In the genomic region with DNA sequence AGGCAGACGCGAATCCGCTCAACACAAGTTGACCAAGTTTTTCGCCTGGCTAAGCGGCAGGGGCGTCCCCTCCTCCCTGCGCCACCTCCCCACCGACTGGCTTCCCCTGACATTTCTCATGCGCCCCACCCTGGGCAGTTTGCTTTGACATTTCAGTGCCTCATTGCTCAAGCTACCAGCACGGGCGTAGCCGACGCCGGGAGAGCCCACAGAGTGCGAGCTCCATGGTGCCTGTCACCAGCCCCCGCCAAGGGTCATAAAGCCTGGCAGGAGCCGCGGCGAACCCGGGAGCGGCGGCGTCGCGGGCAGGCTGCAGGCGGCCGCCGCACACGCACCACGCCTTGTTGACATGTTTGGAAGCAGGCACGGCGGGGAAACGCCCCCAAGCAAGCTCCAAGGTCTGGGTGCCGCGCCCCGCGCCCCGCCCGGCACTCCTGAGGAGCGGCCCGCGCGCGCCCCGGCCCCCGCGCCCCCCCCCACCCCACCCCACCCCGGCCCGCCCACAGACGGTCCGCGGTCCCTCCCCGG, we compare ENCODE assay signal across 7 cellular contexts. TPM values are rescaled to one million over a fixed set of nuclear protein-coding genes. Genes with fewer than 3 reads are reported as not detected.
DNase-seq lines count a peak whose midpoint lies in the region; ATAC-seq, FAIRE-seq and TF ChIP-seq lines count a peak whose summit lies in the region.

No MANE protein-coding gene starts in this region.

- dilution Hi-C loops in mammary epithelial cell (cut with HindIII; ENCODE audit: low sequenced_read_pairs): no loop called here

- intact Hi-C loops in mammary epithelial cell (cut with micrococcal nuclease): loop anchor here (1.0 to 10.0 kb wide), 3 partner anchors 301 to 538 kb away; a partner anchor contains a TSS

- peak; percentile 57 for ATAC-seq in HG02798 (IDR thresholded peaks at IDR 0.05; ENCODE audit: poor library complexity, unreplicated experiment)

- H3K4me2 ChIP-seq in mammary epithelial cell (ENCODE audit: insufficient read depth, low read depth, low read length): peak overlapping the region; percentile 95

- H3K27me3 ChIP-seq in WERI-Rb-1 (ENCODE audit: insufficient read depth, low read depth, severe bottlenecking): no peaks in the 10 kb centered on the region
- H3K27me3 ChIP-seq in mammary epithelial cell (ENCODE audit: insufficient read depth, low read length): no peaks in the 10 kb centered on the region

- H3K9ac ChIP-seq in mammary epithelial cell (ENCODE audit: insufficient read depth, low read length): peak overlapping the region; percentile 84

- H3K4me1 ChIP-seq in mammary epithelial cell (ENCODE audit: insufficient read depth, low read length): peaks cover 22% of the 10 kb centered on the region

- peak overlapping the region; percentile 76 for H3K4me3 ChIP-seq in WERI-Rb-1 (ENCODE audit: low read depth, low read length)
- H3K4me3 ChIP-seq in mammary epithelial cell (replicated peaks in 1 of 3; ENCODE audit: insufficient read depth in 1 of 3, low read depth in 2 of 3, low read length in 3 of 3): peak overlapping the region; percentile 81 to 89 (median 83)

- TF ChIP-seq CTCF in WERI-Rb-1 (IDR thresholded peaks at IDR 0.05; ENCODE audit: low read depth, low read length) (no peak), mammary epithelial cell (conservative IDR thresholded peaks at IDR 0.05 in 1 of 2, IDR thresholded peaks at IDR 0.05 in 1 of 2; ENCODE audit: extremely low read depth in 1 of 2, insufficient read depth in 1 of 2, low read depth in 1 of 2, low read length in 2 of 2) (peak in 1 of 2 donors; percentile 4)

- DNase-seq in GM18507 (ENCODE audit: extremely low spot score, insufficient read length, low read depth): peak; percentile 26
- DNase-seq in NCI-H1417 treated with DMSO at 0.1 percent for 48 hours (lab: John Stamatoyannopoulos, UW): peak; percentile 45
- peak; percentile 41 for DNase-seq in WERI-Rb-1
- peak; percentile 75 for DNase-seq in mammary epithelial cell
- peak; percentile 71 for DNase-seq in iris pigment epithelial cell (ENCODE audit: low read depth)
- DNase-seq in stimulated activated CD4-positive, alpha-beta T cell treated with anti-CD3 and anti-CD28 coated beads, Interleukin-12 subunit alpha, Interleukin-12 subunit beta, amount 100 ng/mL, for 48 hours (ENCODE audit: low read depth in 2 of 3, low spot score in 1 of 3): peak; percentile 50 to 57 (median 52)

- H3K79me2 ChIP-seq in mammary epithelial cell (ENCODE audit: insufficient read depth, low read length): peaks cover 53% of the 10 kb centered on the region

- H3K36me3 ChIP-seq in WERI-Rb-1 (no peaks in the 10 kb centered on the region), mammary epithelial cell (ENCODE audit: insufficient read depth, low read length) (no peaks in the 10 kb centered on the region)

- H4K20me1 ChIP-seq in mammary epithelial cell (ENCODE audit: insufficient read depth, low read length): no peaks in the 10 kb centered on the region

- peak overlapping the region; percentile 91 for H2AFZ ChIP-seq in mammary epithelial cell (ENCODE audit: low read depth, low read length)

- in situ Hi-C loops in mammary epithelial cell (cut with MboI; ENCODE audit: low sequenced_read_pairs in 2 of 2): no loop called here

- H3K9me3 ChIP-seq in WERI-Rb-1 (ENCODE audit: severe bottlenecking) (no peaks in the 10 kb centered on the region), mammary epithelial cell (replicated peaks; ENCODE audit: insufficient read depth, low read length) (no peaks in the 10 kb centered on the region)

- H3K27ac ChIP-seq in WERI-Rb-1 (peak overlapping the region; percentile 95), mammary epithelial cell (ENCODE audit: insufficient read depth, low read depth, low read length) (peak overlapping the region; percentile 85)

- WGBS in mammary epithelial cell (ENCODE audit: low coverage, missing lambda C conversion rate): 1% methylated on average over 13 of the region's 53 CpGs

- CTCF ChIA-PET in mammary epithelial cell (lab: Charles Lee; ENCODE audit: low non-redundant PET): interaction anchor here (0.7 kb wide), 1 partner anchor 452 kb away, joined by 3 read pairs; no protein-coding TSS in a partner anchor

- peak; percentile 80 for FAIRE-seq in GM18507 (lab: Jason Lieb, UNC)

- no TSS peak for BruUV-seq in mammary epithelial cell (replicated peaks; lab: Mats Ljungman, UMichigan)

RNA-seq across cellular contexts. Expression of a gene that starts 0.6 kb away (rescaled TPM):
- 10 to 100 TPM; 31.9 to 44.8 TPM for total RNA-seq in mammary epithelial cell
- 15.7 TPM for polyA plus RNA-seq in mammary epithelial cell
- polyA minus RNA-seq in mammary epithelial cell: 26.4 TPM

RNA-seq across cellular contexts. Expression of a gene that starts 34.4 kb away (rescaled TPM):
- 10 to 100 TPM; 24.0 to 45.8 TPM for total RNA-seq in mammary epithelial cell
- polyA plus RNA-seq in mammary epithelial cell: 16.9 TPM
- polyA minus RNA-seq in mammary epithelial cell: 12.3 TPM

Comparison
In these comparisons a context has a peak if more than half of its experiments do, and no peak if none do; other contexts are left out.
1. Peak in every context shown above with its lines: DNase-seq, ATAC-seq, H3K4me3 ChIP-seq and H3K27ac ChIP-seq.